Comparison of ENCODE assay signal across 33 cellular contexts in genomic region chr6:85157266-85157665, GRCh38.
"Had no signal": no experiment of that assay in that cellular context is flagged by ENCODE, and none has a peak within 500 bp of the region (broad histone marks: within the 10 kb centered on the region; RNA-seq: fewer than 3 reads in every experiment).

No MANE protein-coding gene starts in this region.

- H3K36me3 ChIP-seq: adrenal gland, ascending aorta, breast epithelium, cardiac muscle cell, colonic mucosa, esophagus muscularis mucosa, heart left ventricle, WERI-Rb-1 had no signal

- H3K27me3 ChIP-seq: adrenal gland, ascending aorta, breast epithelium, cardiac muscle cell, colonic mucosa, esophagus muscularis mucosa, heart left ventricle had no signal

- H3K4me3 ChIP-seq: adrenal gland, ascending aorta, breast epithelium, cardiac muscle cell, colonic mucosa, esophagus muscularis mucosa, heart left ventricle had no signal

- H3K4me1 ChIP-seq: adrenal gland, ascending aorta, breast epithelium, colonic mucosa, esophagus muscularis mucosa, heart left ventricle had no signal

- FAIRE-seq: frontal cortex had no signal

- ATAC-seq: activated CD4-positive, alpha-beta T cell treated with anti-CD3 and anti-CD28 coated beads for 36 hours; activated CD8-positive, alpha-beta memory T cell treated with anti-CD3 and anti-CD28 coated beads, Interleukin-2, amount 10 ng/mL, durations not matched to agents 7 days and 5 days; activated CD8-positive, alpha-beta T cell treated with anti-CD3 and anti-CD28 coated beads, Interleukin-2, amount 10 ng/mL, durations not matched to agents 7 days and 5 days; activated naive CD8-positive, alpha-beta T cell treated with anti-CD3 and anti-CD28 coated beads, Interleukin-2, amount 50 U/mL, for 24 hours; heart left ventricle; T-helper 17 cell had no signal

- H3K9me3 ChIP-seq: adrenal gland, ascending aorta, breast epithelium, colonic mucosa, esophagus muscularis mucosa had no signal

- H3K27ac ChIP-seq: adrenal gland, ascending aorta, breast epithelium, cardiac muscle cell, colonic mucosa, esophagus muscularis mucosa, heart left ventricle, WERI-Rb-1 had no signal

- DNase-seq: activated B cell treated with CpG ODN at 0.5 μM for 24 hours; activated CD4-positive, alpha-beta memory T cell treated with anti-CD3 and anti-CD28 coated beads for 36 hours; activated CD4-positive, alpha-beta T cell treated with anti-CD3 and anti-CD28 coated beads for 36 hours; activated CD4-positive, alpha-beta T cell treated with anti-CD3 and anti-CD28 coated beads, Interleukin-2, amount 10 ng/mL, durations not matched to agents 24 days and 14 days; activated CD4-positive, CD25-positive, alpha-beta regulatory T cell treated with anti-CD3 and anti-CD28 coated beads, Interleukin-2, amount 50 U/mL, for 72 hours; activated CD8-positive, alpha-beta memory T cell treated with anti-CD3 and anti-CD28 coated beads, Interleukin-2, amount 10 ng/mL, durations not matched to agents 7 days and 5 days; activated CD8-positive, alpha-beta memory T cell treated with anti-CD3 and anti-CD28 coated beads, Interleukin-2, amount 50 U/mL, for 4 hours; activated CD8-positive, alpha-beta T cell treated with anti-CD3 and anti-CD28 coated beads, Interleukin-2, amount 10 ng/mL, durations not matched to agents 7 days and 5 days; activated effector memory CD4-positive, alpha-beta T cell treated with anti-CD3 and anti-CD28 coated beads, Interleukin-2, amount 50 U/mL, for 16 hours; activated naive CD4-positive, alpha-beta T cell treated with anti-CD3 and anti-CD28 coated beads for 36 hours; activated naive CD8-positive, alpha-beta T cell treated with anti-CD3 and anti-CD28 coated beads for 36 hours; activated naive CD8-positive, alpha-beta T cell treated with anti-CD3 and anti-CD28 coated beads, Interleukin-2, amount 50 U/mL, for 24 hours; activated T-cell treated with anti-CD3 and anti-CD28 coated beads, Interleukin-2, amount 50 U/mL, for 1 hour; activated T-cell treated with anti-CD3 and anti-CD28 coated beads, Interleukin-2, amount 50 U/mL, for 48 hours; adrenal gland; central memory CD4-positive, alpha-beta T cell; cerebellar nuclear complex; colonic mucosa; effector memory CD4-positive, alpha-beta T cell; endodermal cell; erythroblast; foreskin fibroblast; glutamatergic neuron; heart left ventricle; T-helper 1 cell; T-helper 17 cell; T1000; WERI-Rb-1 had no signal
